In the genomic region with DNA sequence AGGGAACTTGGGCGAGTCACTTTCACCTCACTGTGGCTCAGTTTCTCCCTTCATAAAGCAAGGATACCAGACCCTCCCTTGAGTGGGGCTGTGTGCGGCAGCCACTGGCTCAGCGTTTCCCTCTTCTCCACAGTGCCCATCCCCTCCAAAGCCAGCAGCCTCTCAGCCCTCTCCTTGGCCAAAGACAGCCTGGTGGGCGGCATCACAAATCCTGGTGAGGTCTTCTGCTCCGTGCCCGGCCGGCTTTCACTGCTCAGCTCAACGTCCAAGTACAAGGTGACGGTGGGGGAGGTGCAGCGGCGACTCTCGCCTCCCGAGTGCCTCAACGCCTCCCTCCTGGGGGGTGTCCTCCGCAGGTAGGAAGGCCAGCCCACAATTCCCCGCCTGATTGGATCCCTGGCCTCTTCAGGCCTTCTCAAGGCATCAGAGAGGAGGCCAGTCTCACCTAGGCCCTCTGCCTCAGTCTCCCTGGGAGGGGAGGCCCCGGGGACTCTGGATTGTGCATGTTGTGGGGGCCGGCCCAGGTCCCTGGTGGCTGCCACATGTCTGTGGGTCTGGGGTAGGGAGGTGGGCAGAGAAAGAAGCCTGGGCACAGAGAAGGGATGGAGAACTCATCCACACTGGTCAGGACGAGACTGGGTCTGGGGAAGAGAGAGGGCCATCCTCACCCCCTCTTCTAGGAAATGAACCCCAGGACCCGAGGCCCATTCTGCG, we compare ENCODE assay signal across 30 cellular contexts. TPM values are rescaled to one million over a fixed set of nuclear protein-coding genes. Genes with fewer than 3 reads are reported as not detected.
"Had no signal": no experiment of that assay in that cellular context is flagged by ENCODE, and none has a peak within 500 bp of the region (broad histone marks: within the 10 kb centered on the region; RNA-seq: fewer than 3 reads in every experiment).

No MANE protein-coding gene starts in this region.

- H3K4me3 Mint-ChIP-seq: activated CD4-positive, alpha-beta memory T cell treated with anti-CD3 and anti-CD28 coated beads, Interleukin-2, amount 10 ng/mL, durations not matched to agents 7 days and 5 days; activated CD4-positive, alpha-beta T cell treated with anti-CD3 and anti-CD28 coated beads, Interleukin-2, amount 10 ng/mL, durations not matched to agents 7 days and 5 days; activated naive CD8-positive, alpha-beta T cell treated with anti-CD3 and anti-CD28 coated beads for 36 hours; brain; immature natural killer cell; naive thymus-derived CD8-positive, alpha-beta T cell; neural progenitor cell; T-helper 1 cell treated with Interleukin-12 subunit alpha and Interleukin-12 subunit beta and Interleukin-4 antibody, amounts not matched to agents 30 μg/mL and 1 μg/mL, for 36 hours had no signal

- H3K36me3 ChIP-seq: adrenal gland, cardiac muscle cell, neural progenitor cell, right atrium auricular region, uterus, WERI-Rb-1 had no signal

- H3K4me1 Mint-ChIP-seq: brain, neural progenitor cell had no signal

- H3K27ac ChIP-seq: adrenal gland, ascending aorta, cardiac muscle cell, gastroesophageal sphincter, neural progenitor cell, right atrium auricular region, uterus, WERI-Rb-1 had no signal

- H3K27me3 ChIP-seq: adrenal gland, ascending aorta, cardiac muscle cell, gastroesophageal sphincter, neural progenitor cell, right atrium auricular region, uterus had no signal

- H3K9me3 Mint-ChIP-seq: activated CD4-positive, alpha-beta memory T cell treated with anti-CD3 and anti-CD28 coated beads, Interleukin-2, amount 10 ng/mL, durations not matched to agents 7 days and 5 days; activated CD4-positive, alpha-beta T cell treated with anti-CD3 and anti-CD28 coated beads, Interleukin-2, amount 10 ng/mL, durations not matched to agents 7 days and 5 days; activated naive CD8-positive, alpha-beta T cell treated with anti-CD3 and anti-CD28 coated beads for 36 hours; activated T-helper 2 cell treated with anti-CD3 and anti-CD28 coated beads, Interferon-gamma antibody, Interleukin-2, Interleukin-4, amounts not matched to agents 10 μg/mL and 5 μg/mL and 100 μg/mL, durations not matched to agents 14 hours and 24 hours and 36 hours; brain; immature natural killer cell; naive thymus-derived CD8-positive, alpha-beta T cell; neural progenitor cell; T-helper 1 cell treated with Interleukin-12 subunit alpha and Interleukin-12 subunit beta and Interleukin-4 antibody, amounts not matched to agents 30 μg/mL and 1 μg/mL, for 36 hours had no signal

- H3K27me3 Mint-ChIP-seq: activated CD4-positive, alpha-beta memory T cell treated with anti-CD3 and anti-CD28 coated beads, Interleukin-2, amount 10 ng/mL, durations not matched to agents 7 days and 5 days; activated CD4-positive, alpha-beta T cell treated with anti-CD3 and anti-CD28 coated beads, Interleukin-2, amount 10 ng/mL, durations not matched to agents 7 days and 5 days; activated naive CD8-positive, alpha-beta T cell treated with anti-CD3 and anti-CD28 coated beads for 36 hours; brain; naive thymus-derived CD8-positive, alpha-beta T cell had no signal

- H3K27ac Mint-ChIP-seq: activated CD4-positive, alpha-beta memory T cell treated with anti-CD3 and anti-CD28 coated beads, Interleukin-2, amount 10 ng/mL, durations not matched to agents 7 days and 5 days; activated CD4-positive, alpha-beta T cell treated with anti-CD3 and anti-CD28 coated beads, Interleukin-2, amount 10 ng/mL, durations not matched to agents 7 days and 5 days; activated naive CD8-positive, alpha-beta T cell treated with anti-CD3 and anti-CD28 coated beads for 36 hours; activated T-helper 2 cell treated with anti-CD3 and anti-CD28 coated beads, Interferon-gamma antibody, Interleukin-2, Interleukin-4, amounts not matched to agents 10 μg/mL and 5 μg/mL and 100 μg/mL, durations not matched to agents 14 hours and 24 hours and 36 hours; brain; neural progenitor cell; T-helper 1 cell treated with Interleukin-12 subunit alpha and Interleukin-12 subunit beta and Interleukin-4 antibody, amounts not matched to agents 30 μg/mL and 1 μg/mL, for 36 hours had no signal

- H3K4me3 ChIP-seq: adrenal gland, ascending aorta, cardiac muscle cell, gastroesophageal sphincter, neural progenitor cell, right atrium auricular region, uterus had no signal

- DNase-seq: activated CD4-positive, alpha-beta memory T cell treated with anti-CD3 and anti-CD28 coated beads, Interleukin-2, amount 10 ng/mL, durations not matched to agents 7 days and 5 days; activated CD4-positive, alpha-beta T cell treated with anti-CD3 and anti-CD28 coated beads, Interleukin-2, amount 10 ng/mL, durations not matched to agents 7 days and 5 days; activated CD4-positive, CD25-positive, alpha-beta regulatory T cell treated with anti-CD3 and anti-CD28 coated beads, Interleukin-2, amount 50 U/mL, for 72 hours; activated naive CD4-positive, alpha-beta T cell treated with Interleukin-2 at 50 U/mL for 16 hours; activated naive CD8-positive, alpha-beta T cell treated with anti-CD3 and anti-CD28 coated beads for 36 hours; activated T-cell treated with anti-CD3 and anti-CD28 coated beads, Interleukin-2, amount 50 U/mL, for 48 hours; adrenal gland; hippocampal formation; immature natural killer cell; kidney; left colon; mammary epithelial cell; midbrain; naive thymus-derived CD8-positive, alpha-beta T cell; occipital lobe; stimulated activated naive CD4-positive, alpha-beta T cell treated with Interleukin-2 at 50 U/mL for 16 hours; SW 1271; T1000; trophoblast cell; uterus; WERI-Rb-1 had no signal

- ATAC-seq: gastroesophageal sphincter; naive thymus-derived CD8-positive, alpha-beta T cell had no signal

- H3K9me3 ChIP-seq: adrenal gland, ascending aorta, gastroesophageal sphincter, right atrium auricular region, uterus had no signal

- H3K4me1 ChIP-seq: adrenal gland, ascending aorta, gastroesophageal sphincter, neural progenitor cell, right atrium auricular region, uterus had no signal

RNA-seq across cellular contexts. Expression of gene TFAP2E, which starts 15.2 kb away (rescaled TPM):
- total RNA-seq: endothelial cell of umbilical vein, right atrium auricular region had no signal
- polyA plus RNA-seq: cardiac muscle cell had no signal
